Comparison of ENCODE assay signal across 33 cellular contexts in genomic region chr11:69265210-69265609, GRCh38. TPM values are rescaled to one million over a fixed set of nuclear protein-coding genes. Genes with fewer than 3 reads are reported as not detected.
"Had no signal": no experiment of that assay in that cellular context is flagged by ENCODE, and none has a peak within 500 bp of the region (broad histone marks: within the 10 kb centered on the region; RNA-seq: fewer than 3 reads in every experiment).

No MANE protein-coding gene starts in this region.

- H3K4me3 Mint-ChIP-seq: activated CD4-positive, alpha-beta T cell treated with anti-CD3 and anti-CD28 coated beads for 36 hours; activated CD4-positive, alpha-beta T cell treated with anti-CD3 and anti-CD28 coated beads, Interleukin-2, amount 10 ng/mL, durations not matched to agents 24 days and 14 days; activated CD8-positive, alpha-beta T cell treated with anti-CD3 and anti-CD28 coated beads for 36 hours; activated naive CD4-positive, alpha-beta T cell treated with anti-CD3 and anti-CD28 coated beads, Interleukin-2, amount 10 ng/mL, durations not matched to agents 7 days and 5 days; activated naive CD8-positive, alpha-beta T cell treated with anti-CD3 and anti-CD28 coated beads, Interleukin-2, amount 10 ng/mL, durations not matched to agents 7 days and 5 days; activated T-helper 1 cell treated with anti-CD3 and anti-CD28 coated beads, Interleukin-12 subunit alpha, Interleukin-12 subunit beta, Interleukin-2, Interleukin-4 antibody, amounts not matched to agents 30 ng/mL and 10 ng/mL and 1 ng/mL, durations not matched to agents 14 hours and 24 hours and 36 hours; brain; dendritic cell treated with granulocyte-macrophage colony-stimulating factor and Interleukin-4, amounts not matched to agents 40 ng/mL and 50 ng/mL, for 4 days; endodermal cell had no signal

- FAIRE-seq: frontal cortex had no signal

- H3K36me3 ChIP-seq: ascending aorta, breast epithelium, cardiac muscle cell had no signal

- H3K4me1 Mint-ChIP-seq: activated CD4-positive, alpha-beta T cell treated with anti-CD3 and anti-CD28 coated beads for 36 hours; activated CD4-positive, alpha-beta T cell treated with anti-CD3 and anti-CD28 coated beads, Interleukin-2, amount 10 ng/mL, durations not matched to agents 24 days and 14 days; activated naive CD4-positive, alpha-beta T cell treated with anti-CD3 and anti-CD28 coated beads, Interleukin-2, amount 10 ng/mL, durations not matched to agents 7 days and 5 days; activated naive CD8-positive, alpha-beta T cell treated with anti-CD3 and anti-CD28 coated beads, Interleukin-2, amount 10 ng/mL, durations not matched to agents 7 days and 5 days; endodermal cell had no signal

- H3K27ac Mint-ChIP-seq: activated CD4-positive, alpha-beta T cell treated with anti-CD3 and anti-CD28 coated beads for 36 hours; activated CD4-positive, alpha-beta T cell treated with anti-CD3 and anti-CD28 coated beads, Interleukin-2, amount 10 ng/mL, durations not matched to agents 24 days and 14 days; activated CD8-positive, alpha-beta T cell treated with anti-CD3 and anti-CD28 coated beads for 36 hours; activated naive CD4-positive, alpha-beta T cell treated with anti-CD3 and anti-CD28 coated beads, Interleukin-2, amount 10 ng/mL, durations not matched to agents 7 days and 5 days; activated naive CD8-positive, alpha-beta T cell treated with anti-CD3 and anti-CD28 coated beads, Interleukin-2, amount 10 ng/mL, durations not matched to agents 7 days and 5 days; activated T-helper 1 cell treated with anti-CD3 and anti-CD28 coated beads, Interleukin-12 subunit alpha, Interleukin-12 subunit beta, Interleukin-2, Interleukin-4 antibody, amounts not matched to agents 30 ng/mL and 10 ng/mL and 1 ng/mL, durations not matched to agents 14 hours and 24 hours and 36 hours; activated T-helper 2 cell treated with anti-CD3 and anti-CD28 coated beads, Interferon-gamma antibody, Interleukin-2, Interleukin-4, amounts not matched to agents 10 μg/mL and 5 μg/mL and 100 μg/mL, durations not matched to agents 14 hours and 24 hours and 36 hours; brain; dendritic cell treated with granulocyte-macrophage colony-stimulating factor and Interleukin-4, amounts not matched to agents 40 ng/mL and 50 ng/mL, for 4 days; endodermal cell had no signal

- H3K4me1 ChIP-seq: ascending aorta, breast epithelium had no signal

- H3K9me3 ChIP-seq: ascending aorta, breast epithelium had no signal

- H3K4me3 ChIP-seq: ascending aorta, breast epithelium, cardiac muscle cell, coronary artery, dorsolateral prefrontal cortex had no signal

- DNase-seq: activated CD4-positive, alpha-beta T cell treated with anti-CD3 and anti-CD28 coated beads for 36 hours; activated CD4-positive, alpha-beta T cell treated with anti-CD3 and anti-CD28 coated beads, Interleukin-2, amount 10 ng/mL, durations not matched to agents 24 days and 14 days; activated CD4-positive, alpha-beta T cell treated with anti-CD3 and anti-CD28 coated beads, Interleukin-2, amount 50 U/mL, for 48 hours; activated CD4-positive, CD25-positive, alpha-beta regulatory T cell; activated CD4-positive, CD25-positive, alpha-beta regulatory T cell treated with anti-CD3 and anti-CD28 coated beads, Interleukin-2, amount 50 U/mL, for 72 hours; activated CD8-positive, alpha-beta memory T cell treated with anti-CD3 and anti-CD28 coated beads for 24 hours; activated CD8-positive, alpha-beta memory T cell treated with anti-CD3 and anti-CD28 coated beads, Interleukin-2, amount 50 U/mL, for 4 hours; activated CD8-positive, alpha-beta T cell treated with anti-CD3 and anti-CD28 coated beads for 36 hours; activated effector memory CD4-positive, alpha-beta T cell treated with anti-CD3 and anti-CD28 coated beads, Interleukin-2, amount 50 U/mL, for 16 hours; activated naive CD4-positive, alpha-beta T cell; activated naive CD4-positive, alpha-beta T cell treated with anti-CD3 and anti-CD28 coated beads, Interleukin-2, amount 10 ng/mL, durations not matched to agents 7 days and 5 days; activated naive CD8-positive, alpha-beta T cell treated with anti-CD3 and anti-CD28 coated beads, Interleukin-2, amount 10 ng/mL, durations not matched to agents 7 days and 5 days; activated T-cell treated with anti-CD3 and anti-CD28 coated beads, Interleukin-2, amount 50 U/mL, for 1 hour; activated T-cell treated with anti-CD3 and anti-CD28 coated beads, Interleukin-2, amount 50 U/mL, for 48 hours; central memory CD4-positive, alpha-beta T cell; cerebellar nuclear complex; dorsolateral prefrontal cortex; effector memory CD4-positive, alpha-beta T cell; endodermal cell; foreskin fibroblast; head of caudate nucleus; T-helper 2 cell had no signal

- ATAC-seq: activated CD4-positive, alpha-beta T cell treated with anti-CD3 and anti-CD28 coated beads for 36 hours; activated CD8-positive, alpha-beta T cell treated with anti-CD3 and anti-CD28 coated beads for 36 hours; activated naive CD4-positive, alpha-beta T cell treated with anti-CD3 and anti-CD28 coated beads, Interleukin-2, amount 50 U/mL, for 72 hours had no signal

- H3K27ac ChIP-seq: ascending aorta, breast epithelium, cardiac muscle cell, coronary artery, dorsolateral prefrontal cortex had no signal

- H3K9me3 Mint-ChIP-seq: activated CD8-positive, alpha-beta T cell treated with anti-CD3 and anti-CD28 coated beads for 36 hours had no signal

- H3K27me3 Mint-ChIP-seq: activated CD4-positive, alpha-beta T cell treated with anti-CD3 and anti-CD28 coated beads for 36 hours; activated naive CD8-positive, alpha-beta T cell treated with anti-CD3 and anti-CD28 coated beads, Interleukin-2, amount 10 ng/mL, durations not matched to agents 7 days and 5 days had no signal

- H3K36me3 Mint-ChIP-seq: activated naive CD4-positive, alpha-beta T cell treated with anti-CD3 and anti-CD28 coated beads, Interleukin-2, amount 10 ng/mL, durations not matched to agents 7 days and 5 days; activated naive CD4-positive, alpha-beta T cell treated with anti-CD3 and anti-CD28 coated beads, Interleukin-2, amount 50 U/mL, for 72 hours; activated naive CD8-positive, alpha-beta T cell treated with anti-CD3 and anti-CD28 coated beads, Interleukin-2, amount 10 ng/mL, durations not matched to agents 7 days and 5 days; brain had no signal

- H3K27me3 ChIP-seq: ascending aorta, breast epithelium, cardiac muscle cell had no signal

RNA-seq across cellular contexts. Expression of gene MYEOV, which starts 28.7 kb away (rescaled TPM):
- total RNA-seq: activated CD4-positive, alpha-beta T cell treated with anti-CD3 and anti-CD28 coated beads for 36 hours; activated CD8-positive, alpha-beta T cell treated with anti-CD3 and anti-CD28 coated beads for 36 hours; activated naive CD4-positive, alpha-beta T cell treated with anti-CD3 and anti-CD28 coated beads, Interleukin-2, amount 50 U/mL, for 72 hours; activated naive CD8-positive, alpha-beta T cell treated with anti-CD3 and anti-CD28 coated beads, Interleukin-2, amount 10 ng/mL, durations not matched to agents 7 days and 5 days; ascending aorta; endodermal cell; frontal cortex; T-helper 1 cell treated with Interleukin-12 subunit alpha and Interleukin-12 subunit beta and Interleukin-4 antibody, amounts not matched to agents 30 ng/mL and 1 ng/mL, for 36 hours had no signal
- polyA plus RNA-seq: cardiac muscle cell had no signal
